1 cellular context compared by ENCODE assay signal in the genomic region with DNA sequence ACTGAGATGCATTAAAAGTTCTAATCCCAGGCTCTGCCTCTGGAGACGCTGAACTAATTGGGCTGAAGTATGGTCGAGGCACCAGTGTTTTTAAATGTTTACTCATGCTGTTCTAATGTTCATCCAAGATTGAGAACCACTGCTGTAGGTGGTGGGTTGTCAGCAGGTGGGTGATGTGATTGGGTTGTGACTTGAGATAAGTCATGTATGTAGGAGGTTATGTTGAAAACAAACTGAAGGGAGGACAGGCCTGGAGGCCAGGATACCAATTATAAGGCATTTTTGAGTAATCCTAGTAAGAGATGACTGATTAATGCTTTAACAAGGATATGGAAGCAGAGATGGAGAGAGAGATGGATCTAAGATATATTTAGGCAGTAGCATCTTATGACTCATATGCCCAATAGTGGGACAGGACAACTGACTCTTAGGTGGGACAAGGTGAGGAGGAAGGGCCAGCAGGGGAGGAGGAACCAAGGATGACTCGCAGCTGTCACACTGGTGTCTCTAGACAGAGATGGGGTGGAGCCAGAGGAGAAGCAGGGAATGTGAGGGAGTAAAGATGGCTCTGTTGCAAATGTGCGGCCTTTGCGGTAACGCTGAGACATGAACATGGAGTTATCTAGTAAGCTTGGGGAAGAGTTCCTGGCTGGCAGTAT.
A peak's percentile ranks its signal among the peaks of the same experiment; 100 is the strongest.
TF ChIP-seq lines count a peak whose summit lies in the region.

No MANE protein-coding gene starts in this region.

TF ChIP-seq in HEK293, 187 proteins besides CTCF, POLR2A, EP300 and RAD21 (continued from another document):
- TF ChIP-seq, protein P1, sequence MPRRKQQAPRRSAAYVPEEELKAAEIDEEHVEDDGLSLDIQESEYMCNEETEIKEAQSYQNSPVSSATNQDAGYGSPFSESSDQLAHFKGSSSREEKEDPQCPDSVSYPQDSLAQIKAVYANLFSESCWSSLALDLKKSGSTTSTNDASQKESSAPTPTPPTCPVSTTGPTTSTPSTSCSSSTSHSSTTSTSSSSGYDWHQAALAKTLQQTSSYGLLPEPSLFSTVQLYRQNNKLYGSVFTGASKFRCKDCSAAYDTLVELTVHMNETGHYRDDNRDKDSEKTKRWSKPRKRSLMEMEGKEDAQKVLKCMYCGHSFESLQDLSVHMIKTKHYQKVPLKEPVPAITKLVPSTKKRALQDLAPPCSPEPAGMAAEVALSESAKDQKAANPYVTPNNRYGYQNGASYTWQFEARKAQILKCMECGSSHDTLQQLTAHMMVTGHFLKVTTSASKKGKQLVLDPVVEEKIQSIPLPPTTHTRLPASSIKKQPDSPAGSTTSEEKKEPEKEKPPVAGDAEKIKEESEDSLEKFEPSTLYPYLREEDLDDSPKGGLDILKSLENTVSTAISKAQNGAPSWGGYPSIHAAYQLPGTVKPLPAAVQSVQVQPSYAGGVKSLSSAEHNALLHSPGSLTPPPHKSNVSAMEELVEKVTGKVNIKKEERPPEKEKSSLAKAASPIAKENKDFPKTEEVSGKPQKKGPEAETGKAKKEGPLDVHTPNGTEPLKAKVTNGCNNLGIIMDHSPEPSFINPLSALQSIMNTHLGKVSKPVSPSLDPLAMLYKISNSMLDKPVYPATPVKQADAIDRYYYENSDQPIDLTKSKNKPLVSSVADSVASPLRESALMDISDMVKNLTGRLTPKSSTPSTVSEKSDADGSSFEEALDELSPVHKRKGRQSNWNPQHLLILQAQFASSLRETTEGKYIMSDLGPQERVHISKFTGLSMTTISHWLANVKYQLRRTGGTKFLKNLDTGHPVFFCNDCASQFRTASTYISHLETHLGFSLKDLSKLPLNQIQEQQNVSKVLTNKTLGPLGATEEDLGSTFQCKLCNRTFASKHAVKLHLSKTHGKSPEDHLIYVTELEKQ (tag by site-specific recombination; IDR thresholded peaks at IDR 0.05; ENCODE audit: borderline replicate concordance): no peak
- peak; percentile 86 for TF ChIP-seq ZFHX2 (tag by site-specific recombination; conservative IDR thresholded peaks at IDR 0.05)
- TF ChIP-seq, protein P2, sequence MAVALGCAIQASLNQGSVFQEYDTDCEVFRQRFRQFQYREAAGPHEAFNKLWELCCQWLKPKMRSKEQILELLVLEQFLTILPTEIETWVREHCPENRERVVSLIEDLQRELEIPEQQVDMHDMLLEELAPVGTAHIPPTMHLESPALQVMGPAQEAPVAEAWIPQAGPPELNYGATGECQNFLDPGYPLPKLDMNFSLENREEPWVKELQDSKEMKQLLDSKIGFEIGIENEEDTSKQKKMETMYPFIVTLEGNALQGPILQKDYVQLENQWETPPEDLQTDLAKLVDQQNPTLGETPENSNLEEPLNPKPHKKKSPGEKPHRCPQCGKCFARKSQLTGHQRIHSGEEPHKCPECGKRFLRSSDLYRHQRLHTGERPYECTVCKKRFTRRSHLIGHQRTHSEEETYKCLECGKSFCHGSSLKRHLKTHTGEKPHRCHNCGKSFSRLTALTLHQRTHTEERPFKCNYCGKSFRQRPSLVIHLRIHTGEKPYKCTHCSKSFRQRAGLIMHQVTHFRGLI (tag by site-specific recombination; IDR thresholded peaks at IDR 0.05): no peak
- TF ChIP-seq WT1 (tag by site-specific recombination; IDR thresholded peaks at IDR 0.05): peak; percentile 36; the same call in 1 of the 2 replicates
- no peak for TF ChIP-seq ZNF830 (tag by site-specific recombination; IDR thresholded peaks at IDR 0.05; ENCODE audit: low read depth)
- no peak for TF ChIP-seq ZNF610 (tag by site-specific recombination; IDR thresholded peaks at IDR 0.05; ENCODE audit: borderline replicate concordance)
- TF ChIP-seq ZNF292 (tag by site-specific recombination; IDR thresholded peaks at IDR 0.05; ENCODE audit: borderline replicate concordance, low read depth): no peak
- no peak for TF ChIP-seq ZFP41 (tag by site-specific recombination; IDR thresholded peaks at IDR 0.05; ENCODE audit: borderline replicate concordance)
- TF ChIP-seq, protein P3, sequence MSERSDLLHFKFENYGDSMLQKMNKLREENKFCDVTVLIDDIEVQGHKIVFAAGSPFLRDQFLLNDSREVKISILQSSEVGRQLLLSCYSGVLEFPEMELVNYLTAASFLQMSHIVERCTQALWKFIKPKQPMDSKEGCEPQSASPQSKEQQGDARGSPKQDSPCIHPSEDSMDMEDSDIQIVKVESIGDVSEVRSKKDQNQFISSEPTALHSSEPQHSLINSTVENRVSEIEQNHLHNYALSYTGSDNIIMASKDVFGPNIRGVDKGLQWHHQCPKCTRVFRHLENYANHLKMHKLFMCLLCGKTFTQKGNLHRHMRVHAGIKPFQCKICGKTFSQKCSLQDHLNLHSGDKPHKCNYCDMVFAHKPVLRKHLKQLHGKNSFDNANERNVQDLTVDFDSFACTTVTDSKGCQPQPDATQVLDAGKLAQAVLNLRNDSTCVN (tag by site-specific recombination; optimal IDR thresholded peaks at IDR 0.05): no peak
- no peak for TF ChIP-seq MEIS1 (CRISPR knock-in tag; IDR thresholded peaks at IDR 0.05; ENCODE audit: borderline replicate concordance)
- TF ChIP-seq ZNF530 (tag by site-specific recombination; IDR thresholded peaks at IDR 0.05; ENCODE audit: low read depth): no peak
- TF ChIP-seq SP7 (tag by site-specific recombination; IDR thresholded peaks at IDR 0.05): peak; percentile 37
